Comparison of ENCODE assay signal across 15 cellular contexts in genomic region chr3:67706934-67707333, GRCh38. TPM values are rescaled to one million over a fixed set of nuclear protein-coding genes. Genes with fewer than 3 reads are reported as not detected.
A peak's percentile ranks its signal among the peaks of the same experiment; 100 is the strongest.
DNase-seq lines count a peak whose midpoint lies in the region; FAIRE-seq and TF ChIP-seq lines count a peak whose summit lies in the region.
"Had no signal": no experiment of that assay in that cellular context is flagged by ENCODE, and none has a peak within 500 bp of the region (broad histone marks: within the 10 kb centered on the region; RNA-seq: fewer than 3 reads in every experiment).

No MANE protein-coding gene starts in this region.

- TF ChIP-seq EP300 in tibial nerve (IDR thresholded peaks at IDR 0.05) = peak; percentile 35 to 52

- H3K36me3 Mint-ChIP-seq in neural crest cell (ENCODE audit: low read depth) = no peaks in the 10 kb centered on the region
- H3K36me3 Mint-ChIP-seq: CD4-positive, alpha-beta memory T cell had no signal

- DNase-seq in LNCaP clone FGC (ENCODE audit: low read depth) (peak; percentile 72), choroid plexus epithelial cell (ENCODE audit: low read depth) (peak; percentile 79), neural crest cell (ENCODE audit: low read depth, low spot score) (no peak), tibial nerve (ENCODE audit: low spot score in 2 of 2) (no peak), GM19239 (ENCODE audit: insufficient read length, low spot score) (no peak), ureter (ENCODE audit: low spot score) (no peak), DMS 273 treated with DMSO at 0.1 percent for 48 hours (lab: John Stamatoyannopoulos, UW) (no peak)
- DNase-seq: BE2C; CD4-positive, alpha-beta memory T cell; Karpas-422; NCI-H1417 treated with DMSO at 0.1 percent for 48 hours; NCI-H2029 treated with DMSO at 0.1 percent for 48 hours; NCI-H510A; NCI-H82 had no signal

- H3K4me1 ChIP-seq in tibial nerve = no peaks in the 10 kb centered on the region
- H3K4me1 ChIP-seq: BE2C had no signal

- peaks cover 4% of the 10 kb centered on the region for H3K9me3 Mint-ChIP-seq in neural crest cell

- peak overlapping the region in 3 of 4 donors; percentile 0 to 62 (median 58) for H3K27ac ChIP-seq in tibial nerve

- 24 to 33% methylated on average over 4 of the region's 4 CpGs for WGBS in tibial nerve, 2 donors

- TF ChIP-seq POLR2A in tibial nerve (IDR thresholded peaks at IDR 0.05) = no peak

- peak overlapping the region; percentile 36 for H3K27ac Mint-ChIP-seq in neural crest cell (ENCODE audit: unreplicated experiment)
- H3K27ac Mint-ChIP-seq: CD4-positive, alpha-beta memory T cell had no signal

- no peak overlapping the region for H3K4me3 Mint-ChIP-seq in neural crest cell
- H3K4me3 Mint-ChIP-seq: CD4-positive, alpha-beta memory T cell had no signal

- TF ChIP-seq CTCF in LNCaP clone FGC (IDR thresholded peaks at IDR 0.05; ENCODE audit: control insufficient read depth, extremely low read depth, insufficient read depth) (no peak), choroid plexus epithelial cell (conservative IDR thresholded peaks at IDR 0.05; ENCODE audit: low read depth, low read length) (no peak), neural crest cell (conservative IDR thresholded peaks at IDR 0.05) (no peak), tibial nerve (IDR thresholded peaks at IDR 0.05) (no peak)

- H3K9me3 ChIP-seq in tibial nerve = no peaks in the 10 kb centered on the region
- H3K9me3 ChIP-seq: BE2C had no signal

- H3K36me3 ChIP-seq in tibial nerve = no peaks in the 10 kb centered on the region
- H3K36me3 ChIP-seq: BE2C had no signal

- no peaks in the 10 kb centered on the region for H3K27me3 ChIP-seq in tibial nerve
- H3K27me3 ChIP-seq: BE2C had no signal

- peaks cover 23% of the 10 kb centered on the region for H3K4me1 Mint-ChIP-seq in neural crest cell
- H3K4me1 Mint-ChIP-seq: CD4-positive, alpha-beta memory T cell had no signal

- no peaks in the 10 kb centered on the region for H3K27me3 Mint-ChIP-seq in neural crest cell (ENCODE audit: low read depth)
- H3K27me3 Mint-ChIP-seq: CD4-positive, alpha-beta memory T cell had no signal

- FAIRE-seq in GM19239 (lab: Jason Lieb, UNC) = no peak
- FAIRE-seq: H1 had no signal

- H3K4me3 ChIP-seq in LNCaP clone FGC (ENCODE audit: low read depth, low read length) (0 out of 2 replicates have a peak overlapping the region, but pooled peaks have one; percentile 4), choroid plexus epithelial cell (ENCODE audit: low read depth, low read length) (no peak overlapping the region), tibial nerve (no peak overlapping the region)

RNA-seq across cellular contexts. Expression of gene SUCLG2, which starts 52.5 kb away (rescaled TPM):
- total RNA-seq in neural crest cell (36.4 and 39.3 TPM in 2 replicates), tibial nerve (10 to 100 TPM; 28.0 to 52.8 (median 42.7) TPM), ureter (70.8 TPM)

Comparison
In these comparisons a context has a peak if more than half of its experiments do, and no peak if none do; other contexts are left out.
1. DNase-seq: peak in LNCaP clone FGC (single experiment) and choroid plexus epithelial cell (single experiment); none in neural crest cell (single experiment), tibial nerve (0 of 2), GM19239 (single experiment), ureter (single experiment) and DMS 273 treated with DMSO at 0.1 percent for 48 hours (single experiment).